Comparison of ENCODE assay signal across 7 cellular contexts in the genomic region with DNA sequence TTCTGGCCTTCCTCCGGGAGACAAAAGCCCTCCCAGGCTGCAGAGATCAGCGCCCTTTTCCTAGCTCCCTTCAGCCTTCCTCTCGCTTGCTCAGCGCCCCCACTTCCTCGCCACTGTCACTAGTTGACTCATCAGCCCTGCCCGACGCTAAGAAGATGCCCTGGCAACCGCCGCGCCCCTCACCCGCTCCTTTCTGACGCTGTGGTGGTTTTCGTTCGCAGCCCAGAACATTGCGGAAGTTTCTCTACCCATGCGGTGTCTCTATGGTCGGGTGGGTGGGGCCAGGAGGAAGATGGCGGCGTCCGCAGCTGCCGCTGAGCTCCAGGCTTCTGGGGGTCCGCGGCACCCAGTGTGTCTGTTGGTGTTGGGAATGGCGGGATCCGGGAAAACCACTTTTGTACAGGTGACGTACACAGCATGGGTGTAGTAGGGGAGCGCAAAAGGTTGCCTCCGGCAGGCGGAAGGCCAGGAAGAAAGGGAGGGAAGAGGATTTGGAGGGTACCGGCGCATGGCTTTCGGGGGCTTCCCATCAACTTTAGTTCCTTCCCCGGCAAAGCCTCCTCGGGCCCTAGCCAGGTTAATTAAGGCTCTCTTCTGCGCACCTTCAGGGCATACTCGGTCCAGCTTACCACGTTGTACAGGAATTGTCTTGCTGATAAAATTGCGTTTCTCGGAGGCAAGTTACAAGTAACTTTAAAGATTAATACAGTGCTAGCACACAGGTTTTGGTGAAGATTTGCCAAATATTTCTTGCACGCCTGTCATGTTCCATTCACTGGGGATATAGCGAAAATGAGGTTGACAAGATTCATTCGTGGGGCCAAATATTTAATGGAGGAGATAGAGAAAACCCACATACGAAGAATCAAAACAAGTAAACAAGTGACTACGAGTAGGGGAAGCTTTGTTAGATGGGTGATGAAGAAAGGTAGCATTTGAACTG. TPM values are rescaled to one million over a fixed set of nuclear protein-coding genes. Genes with fewer than 3 reads are reported as not detected.
A peak's percentile ranks its signal among the peaks of the same experiment; 100 is the strongest.
DNase-seq lines count a peak whose midpoint lies in the region; ATAC-seq and TF ChIP-seq lines count a peak whose summit lies in the region.

A gene with protein sequence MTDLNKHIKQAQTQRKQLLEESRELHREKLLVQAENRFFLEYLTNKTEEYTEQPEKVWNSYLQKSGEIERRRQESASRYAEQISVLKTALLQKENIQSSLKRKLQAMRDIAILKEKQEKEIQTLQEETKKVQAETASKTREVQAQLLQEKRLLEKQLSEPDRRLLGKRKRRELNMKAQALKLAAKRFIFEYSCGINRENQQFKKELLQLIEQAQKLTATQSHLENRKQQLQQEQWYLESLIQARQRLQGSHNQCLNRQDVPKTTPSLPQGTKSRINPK (minus strand): TSS at position 246 of the 943 bp plus-strand sequence. CDS start 1,213 bp downstream, outside the sequence.
GPN1 (plus strand) TSS at position 284 of the 943 bp plus-strand sequence; CDS start at position 293, 9 bp downstream.

- DNase-seq in NCI-H146 treated with DMSO at 0.1 percent for 48 hours (lab: John Stamatoyannopoulos, UW; ENCODE audit: unreplicated experiment) (peak; percentile 83), T-helper 17 cell (peak; percentile 85 to 92 (median 85)), ascending aorta (ENCODE audit: low spot score in 2 of 2) (peak; percentile 77 to 94), hippocampal formation (lab: John Stamatoyannopoulos, UW) (peak; percentile 81 to 85), retina (peak; percentile 93)

- H3K27me3 Mint-ChIP-seq in T-helper 17 cell, result no peaks in the 10 kb centered on the region

- no peak for TF ChIP-seq CTCF in ascending aorta (IDR thresholded peaks at IDR 0.05)

- H3K4me1 Mint-ChIP-seq in T-helper 17 cell, result peaks cover 19% of the 10 kb centered on the region

- H3K4me3 ChIP-seq in ascending aorta, result peak within 1 kb of the TSS; percentile 66 to 71

- ATAC-seq in GM18499 (IDR thresholded peaks at IDR 0.05; ENCODE audit: insufficient read depth, unreplicated experiment) (peak; percentile 82), HG02884 (IDR thresholded peaks at IDR 0.05; ENCODE audit: unreplicated experiment) (peak; percentile 94), T-helper 17 cell (peak; percentile 99)

- no peaks in the 10 kb centered on the region for H3K27me3 ChIP-seq in ascending aorta

- no peaks in the 10 kb centered on the region for H3K9me3 ChIP-seq in T-helper 17 cell (ENCODE audit: control insufficient read depth, low read length, poor library complexity, severe bottlenecking)
- H3K9me3 ChIP-seq in ascending aorta, result no peaks in the 10 kb centered on the region

- no peak within 1 kb of the TSS for H3K4me3 Mint-ChIP-seq in T-helper 17 cell

- H3K36me3 Mint-ChIP-seq in T-helper 17 cell (ENCODE audit: low read depth), result peaks cover 5% of the 10 kb centered on the region

- peak within 1 kb of the TSS; percentile 59 to 74 for H3K27ac ChIP-seq in ascending aorta

- intact Hi-C loops in ascending aorta (cut with DNase I), result loop anchor here (2.0 kb wide), 1 partner anchor 140 kb away; the partner anchor contains the start of gene IFT172

- H3K36me3 ChIP-seq in ascending aorta, result peaks cover 18 to 37% of the 10 kb centered on the region in 2 donors

- peaks cover 0 to 5% of the 10 kb centered on the region in 2 donors for H3K4me1 ChIP-seq in ascending aorta

- no peak within 1 kb of the TSS for H3K27ac Mint-ChIP-seq in T-helper 17 cell

RNA-seq across cellular contexts. Expression of the first gene that starts in this region (rescaled TPM):
- 1 to 10 TPM; 1.3 TPM for total RNA-seq in T-helper 17 cell
- 8.0 TPM for total RNA-seq in ascending aorta

RNA-seq across cellular contexts. Expression of gene GPN1, which starts in this region (rescaled TPM):
- total RNA-seq in T-helper 17 cell (10 to 100 TPM; 27.6 to 27.7 TPM), ascending aorta (13.1 TPM)

Comparison
In these comparisons a context has a peak if more than half of its experiments do, and no peak if none do; other contexts are left out.
1. Peak in every context shown above with its lines: DNase-seq, ATAC-seq, H3K4me3 ChIP-seq and H3K27ac ChIP-seq.